Comparison of ENCODE assay signal across 28 cellular contexts in the genomic region with DNA sequence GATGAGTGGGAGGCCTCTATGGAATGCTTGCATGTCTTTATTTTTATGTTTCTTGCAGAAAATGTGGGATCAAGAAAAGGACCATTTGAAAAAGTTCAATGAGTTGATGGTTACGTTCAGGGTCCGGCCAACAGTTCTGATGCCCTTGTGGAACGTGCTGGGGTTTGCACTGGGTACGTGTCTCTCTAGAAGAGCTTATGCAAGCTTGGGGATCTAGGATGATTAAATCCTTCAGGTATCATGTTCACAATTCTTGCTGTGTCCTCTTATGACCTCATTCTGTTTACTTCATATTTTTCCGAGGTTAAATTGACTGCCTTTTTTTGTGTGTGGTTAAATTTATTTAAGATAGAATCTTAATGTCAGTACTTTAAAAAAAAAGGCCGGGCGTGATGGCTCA.
"Had no signal": no experiment of that assay in that cellular context is flagged by ENCODE, and none has a peak within 500 bp of the region (broad histone marks: within the 10 kb centered on the region; RNA-seq: fewer than 3 reads in every experiment).

No MANE protein-coding gene starts in this region.

- H3K27ac Mint-ChIP-seq: activated B cell treated with CpG ODN at 0.5 μM for 24 hours; activated CD4-positive, alpha-beta memory T cell treated with anti-CD3 and anti-CD28 coated beads for 36 hours; activated CD4-positive, alpha-beta T cell treated with anti-CD3 and anti-CD28 coated beads, Interleukin-2, amount 10 ng/mL, durations not matched to agents 24 days and 14 days; activated naive CD8-positive, alpha-beta T cell; T-cell had no signal

- DNase-seq: activated B cell treated with CpG ODN at 0.5 μM for 24 hours; activated CD4-positive, alpha-beta memory T cell treated with anti-CD3 and anti-CD28 coated beads for 36 hours; activated CD4-positive, alpha-beta T cell treated with anti-CD3 and anti-CD28 coated beads for 1 hour; activated CD4-positive, alpha-beta T cell treated with anti-CD3 and anti-CD28 coated beads, Interleukin-2, amount 10 ng/mL, durations not matched to agents 24 days and 14 days; activated CD8-positive, alpha-beta memory T cell treated with anti-CD3 and anti-CD28 coated beads for 24 hours; activated effector memory CD4-positive, alpha-beta T cell treated with anti-CD3 and anti-CD28 coated beads, Interleukin-2, amount 50 U/mL, for 16 hours; activated naive CD4-positive, alpha-beta T cell treated with Interleukin-2 at 50 U/mL for 16 hours; activated T-cell treated with anti-CD3 and anti-CD28 coated beads, Interleukin-2, amount 50 U/mL, for 4 hours; amygdala; MG63; NCI-H1417 treated with DMSO at 0.1 percent for 48 hours; NCI-H1694; NCI-H2029; NCI-H2107; NCI-H2171 treated with DMSO at 0.1 percent for 48 hours; NCI-H226; NCI-H526 treated with DMSO at 0.1 percent for 48 hours; NCI-H82; OCI-M1; RPMI8226; T-cell had no signal

- H3K4me3 Mint-ChIP-seq: activated B cell treated with CpG ODN at 0.5 μM for 24 hours; activated CD4-positive, alpha-beta memory T cell treated with anti-CD3 and anti-CD28 coated beads for 36 hours; activated CD4-positive, alpha-beta T cell treated with anti-CD3 and anti-CD28 coated beads, Interleukin-2, amount 10 ng/mL, durations not matched to agents 24 days and 14 days; activated naive CD8-positive, alpha-beta T cell; activated T-cell treated with anti-CD3 and anti-CD28 coated beads, Interleukin-2, amount 50 U/mL, for 4 hours; central memory CD8-positive, alpha-beta T cell; T-cell had no signal

- H3K27me3 ChIP-seq: MG63 had no signal

- H3K9me3 ChIP-seq: MG63 had no signal

- H3K27me3 Mint-ChIP-seq: activated B cell treated with CpG ODN at 0.5 μM for 24 hours; activated CD4-positive, alpha-beta memory T cell treated with anti-CD3 and anti-CD28 coated beads for 36 hours; activated CD4-positive, alpha-beta T cell treated with anti-CD3 and anti-CD28 coated beads, Interleukin-2, amount 10 ng/mL, durations not matched to agents 24 days and 14 days; activated naive CD8-positive, alpha-beta T cell; brain; central memory CD8-positive, alpha-beta T cell; T-cell had no signal

- ATAC-seq: activated T-cell treated with anti-CD3 and anti-CD28 coated beads, Interleukin-2, amount 50 U/mL, for 4 hours; Panc1; Right ventricle myocardium inferior; T-cell had no signal

- H3K27ac ChIP-seq: KMS-11, SK-N-MC had no signal

- H3K9me3 Mint-ChIP-seq: activated B cell treated with CpG ODN at 0.5 μM for 24 hours; activated CD4-positive, alpha-beta memory T cell treated with anti-CD3 and anti-CD28 coated beads for 36 hours; activated CD4-positive, alpha-beta T cell treated with anti-CD3 and anti-CD28 coated beads, Interleukin-2, amount 10 ng/mL, durations not matched to agents 24 days and 14 days; activated T-cell treated with anti-CD3 and anti-CD28 coated beads, Interleukin-2, amount 50 U/mL, for 4 hours; central memory CD8-positive, alpha-beta T cell; T-cell had no signal

- H3K4me3 ChIP-seq: MG63, SK-N-MC had no signal
